ENCODE assay signal across 16 cellular contexts in genomic region chr16:49837673-49838360, GRCh38. TPM values are rescaled to one million over a fixed set of nuclear protein-coding genes. Genes with fewer than 3 reads are reported as not detected.
A peak's percentile ranks its signal among the peaks of the same experiment; 100 is the strongest.
DNase-seq lines count a peak whose midpoint lies in the region; ATAC-seq and TF ChIP-seq lines count a peak whose summit lies in the region.
"Had no signal": no experiment of that assay in that cellular context is flagged by ENCODE, and none has a peak within 500 bp of the region (broad histone marks: within the 10 kb centered on the region; RNA-seq: fewer than 3 reads in every experiment).

No MANE protein-coding gene starts in this region.

- no peak overlapping the region for H3K27ac Mint-ChIP-seq in activated CD4-positive, alpha-beta T cell treated with anti-CD3 and anti-CD28 coated beads, Interleukin-2, amount 10 ng/mL, durations not matched to agents 24 days and 14 days
- H3K27ac Mint-ChIP-seq: stimulated activated memory B cell treated with anti-CD40 and anti-IgM and Interleukin-4, amounts not matched to agents 10 μg/mL and 1 μg/mL and 100 μg/mL, for 72 hours had no signal

- no peaks in the 10 kb centered on the region for H3K4me1 Mint-ChIP-seq in activated CD4-positive, alpha-beta T cell treated with anti-CD3 and anti-CD28 coated beads, Interleukin-2, amount 10 ng/mL, durations not matched to agents 24 days and 14 days
- H3K4me1 Mint-ChIP-seq: stimulated activated memory B cell treated with anti-CD40 and anti-IgM and Interleukin-4, amounts not matched to agents 10 μg/mL and 1 μg/mL and 100 μg/mL, for 72 hours had no signal

- no peaks in the 10 kb centered on the region for H3K36me3 Mint-ChIP-seq in activated CD4-positive, alpha-beta T cell treated with anti-CD3 and anti-CD28 coated beads, Interleukin-2, amount 10 ng/mL, durations not matched to agents 24 days and 14 days (ENCODE audit: low read depth)
- H3K36me3 Mint-ChIP-seq: stimulated activated memory B cell treated with anti-CD40 and anti-IgM and Interleukin-4, amounts not matched to agents 10 μg/mL and 1 μg/mL and 100 μg/mL, for 72 hours had no signal

- H3K9ac ChIP-seq in trophoblast cell (ENCODE audit: low read length) = no peak overlapping the region

- no peaks in the 10 kb centered on the region for H3K9me3 Mint-ChIP-seq in activated CD4-positive, alpha-beta T cell treated with anti-CD3 and anti-CD28 coated beads, Interleukin-2, amount 10 ng/mL, durations not matched to agents 24 days and 14 days
- H3K9me3 Mint-ChIP-seq: stimulated activated memory B cell treated with anti-CD40 and anti-IgM and Interleukin-4, amounts not matched to agents 10 μg/mL and 1 μg/mL and 100 μg/mL, for 72 hours had no signal

- no peak overlapping the region for H2AK5ac ChIP-seq in trophoblast cell (ENCODE audit: low read length)

- H3K27ac ChIP-seq in right cardiac atrium (ENCODE audit: low read length) (peak overlapping the region; percentile 53), trophoblast cell (ENCODE audit: low read depth, low read length) (no peak overlapping the region), spleen (peak overlapping the region in 2 of 8 donors; percentile 20 to 79)
- H3K27ac ChIP-seq: SJSA1, WERI-Rb-1 had no signal

- DNase-seq in Right ventricle myocardium inferior (ENCODE audit: missing footprints) (no peak), cardiac septum (ENCODE audit: low spot score) (no peak), right cardiac atrium (peak; percentile 64 to 77 (median 75)), trophoblast cell (no peak), spleen (no peak)
- no peak for DNase-seq in activated CD4-positive, alpha-beta T cell treated with anti-CD3 and anti-CD28 coated beads, Interleukin-2, amount 10 ng/mL, durations not matched to agents 24 days and 14 days
- DNase-seq: activated naive CD4-positive, alpha-beta T cell treated with anti-CD3 and anti-CD28 coated beads, Interleukin-2, amount 50 U/mL, for 16 hours; erythroblast; NCI-H1092; stimulated activated CD4-positive, alpha-beta T cell treated with anti-CD3 and anti-CD28 coated beads, Interleukin-4, amount 100 ng/mL, for 4 hours; WERI-Rb-1 had no signal

- no peak overlapping the region for H2BK5ac ChIP-seq in trophoblast cell (ENCODE audit: low read depth, low read length, poor library complexity)

- ATAC-seq in Right ventricle myocardium inferior = peak; percentile 27
- peak; percentile 10 to 46 for ATAC-seq in right cardiac atrium
- no peak for ATAC-seq in HG02623 (IDR thresholded peaks at IDR 0.05; ENCODE audit: unreplicated experiment)
- no peak for ATAC-seq in HG02852 (IDR thresholded peaks at IDR 0.05; ENCODE audit: unreplicated experiment)
- ATAC-seq: HCT116; stimulated activated memory B cell treated with anti-CD40 and anti-IgM and Interleukin-4, amounts not matched to agents 10 μg/mL and 1 μg/mL and 100 μg/mL, for 72 hours had no signal

- H3K36me3 ChIP-seq in trophoblast cell (ENCODE audit: control insufficient read depth in 1 of 2, insufficient read depth in 2 of 2, low read length in 2 of 2) (no peaks in the 10 kb centered on the region), spleen (no peaks in the 10 kb centered on the region)
- H3K36me3 ChIP-seq: SJSA1, WERI-Rb-1 had no signal

- no peak overlapping the region for H3K23ac ChIP-seq in trophoblast cell (ENCODE audit: low read length)

- intact Hi-C loops in Right ventricle myocardium inferior (cut with DNase I) = loop anchor here (2.0 to 5.0 kb wide), 2 partner anchors 17 to 71 kb away; no protein-coding TSS in a partner anchor
- intact Hi-C loops in cardiac septum (cut with DNase I) = no loop called here
- intact Hi-C loops in right cardiac atrium (cut with DNase I) = loop anchor here in 1 of 4 donors (10.0 kb wide), 1 partner anchor 83 kb away; no protein-coding TSS in a partner anchor
- intact Hi-C loops in activated CD4-positive, alpha-beta T cell treated with anti-CD3 and anti-CD28 coated beads, Interleukin-2, amount 10 ng/mL, durations not matched to agents 24 days and 14 days (cut with micrococcal nuclease) = no loop called here
- intact Hi-C loops in spleen (cut with DNase I; ENCODE audit: low total_unique reads) = no loop called here

- no peak overlapping the region for H2BK120ac ChIP-seq in trophoblast cell (ENCODE audit: insufficient read depth, low read length, poor library complexity)

- peaks cover 26% of the 10 kb centered on the region for H3K27me3 Mint-ChIP-seq in activated CD4-positive, alpha-beta T cell treated with anti-CD3 and anti-CD28 coated beads, Interleukin-2, amount 10 ng/mL, durations not matched to agents 24 days and 14 days

- no peak overlapping the region for H4K91ac ChIP-seq in trophoblast cell (ENCODE audit: low read depth, low read length)

- no peak overlapping the region for H2AFZ ChIP-seq in trophoblast cell (ENCODE audit: insufficient read depth, low read length, poor library complexity)

- peaks cover 14% of the 10 kb centered on the region for H3K79me2 ChIP-seq in trophoblast cell (ENCODE audit: control insufficient read depth, insufficient read depth, low read length, poor library complexity)

- no peak overlapping the region for H2BK12ac ChIP-seq in trophoblast cell (ENCODE audit: low read length)

- no peak overlapping the region for H3K4ac ChIP-seq in trophoblast cell (ENCODE audit: low read depth, low read length)

- H3K4me3 ChIP-seq in right cardiac atrium (ENCODE audit: low read length) (no peak overlapping the region), trophoblast cell (ENCODE audit: low read depth, low read length) (no peak overlapping the region), spleen (no peak overlapping the region)
- H3K4me3 ChIP-seq: SJSA1 had no signal

- H3K4me2 ChIP-seq in trophoblast cell (ENCODE audit: low read length) = peak overlapping the region; percentile 68

- 55% methylated on average over 16 of the region's 16 CpGs for WGBS in right cardiac atrium
- WGBS in trophoblast cell (ENCODE audit: extremely low coverage, insufficient coverage, insufficient read length) = no CpG with 5 or more reads among the region's 16 CpGs
- 69 to 72% (median 69%) methylated on average over 15 to 16 of the region's 16 CpGs for WGBS in spleen, 5 donors

- H3K9me3 ChIP-seq in right cardiac atrium (ENCODE audit: control insufficient read depth, low read length) (no peaks in the 10 kb centered on the region), trophoblast cell (ENCODE audit: insufficient read depth, low read depth, low read length) (no peaks in the 10 kb centered on the region), spleen (no peaks in the 10 kb centered on the region)
- H3K9me3 ChIP-seq: SJSA1 had no signal

- H3K27me3 ChIP-seq in right cardiac atrium (ENCODE audit: control insufficient read depth, insufficient read depth) (no peaks in the 10 kb centered on the region), trophoblast cell (ENCODE audit: insufficient read depth, low read length) (no peaks in the 10 kb centered on the region), spleen (replicated peaks in 1 of 7) (peaks cover 0 to 45% (median 7%) of the 10 kb centered on the region in 7 donors)
- H3K27me3 ChIP-seq: SJSA1 had no signal

- H4K8ac ChIP-seq in trophoblast cell (ENCODE audit: low read depth, low read length) = no peak overlapping the region

- no peak overlapping the region for H4K12ac ChIP-seq in trophoblast cell (ENCODE audit: low read depth, low read length)

- TF ChIP-seq POLR2A in spleen (IDR thresholded peaks at IDR 0.05) = no peak

- H3K4me3 Mint-ChIP-seq in activated CD4-positive, alpha-beta T cell treated with anti-CD3 and anti-CD28 coated beads, Interleukin-2, amount 10 ng/mL, durations not matched to agents 24 days and 14 days = no peak overlapping the region
- H3K4me3 Mint-ChIP-seq: stimulated activated memory B cell treated with anti-CD40 and anti-IgM and Interleukin-4, amounts not matched to agents 10 μg/mL and 1 μg/mL and 100 μg/mL, for 72 hours had no signal

- peaks cover 29% of the 10 kb centered on the region for H3K4me1 ChIP-seq in right cardiac atrium (ENCODE audit: control insufficient read depth, insufficient read depth, low read length)
- H3K4me1 ChIP-seq in trophoblast cell (ENCODE audit: control insufficient read depth in 1 of 2, insufficient read depth in 2 of 2, low read length in 2 of 2) = peaks cover 31 to 35% of the 10 kb centered on the region in 2 experiments
- peaks cover 11 to 72% (median 36%) of the 10 kb centered on the region in 6 donors for H3K4me1 ChIP-seq in spleen

- TF ChIP-seq CTCF in spleen (IDR thresholded peaks at IDR 0.05 in 8 of 11, conservative IDR thresholded peaks at IDR 0.05 in 3 of 11) = no peak

- peaks cover 11% of the 10 kb centered on the region for H3K79me1 ChIP-seq in trophoblast cell (ENCODE audit: low read length)

- no peak overlapping the region for H3K14ac ChIP-seq in trophoblast cell (ENCODE audit: low read length)

- peak overlapping the region; percentile 49 for H3K18ac ChIP-seq in trophoblast cell (ENCODE audit: low read length)

RNA-seq across cellular contexts. Expression of gene ZNF423, which starts 18.1 kb away (rescaled TPM):
- total RNA-seq in Right ventricle myocardium inferior (8.8 TPM), cardiac septum (8.6 TPM), right cardiac atrium (10 to 100 TPM; 11.4 to 22.2 (median 14.6) TPM), spleen (1 to 10 TPM; 3.5 to 7.0 (median 5.3) TPM)
- polyA plus RNA-seq in right cardiac atrium (5.5 TPM), spleen (under 1 TPM; 0.36 to 0.96 (median 0.67) TPM)
- 9.7 and 10.6 TPM in 2 replicates for polyA plus RNA-seq in trophoblast cell (2013)
- total RNA-seq in activated CD4-positive, alpha-beta T cell treated with anti-CD3 and anti-CD28 coated beads, Interleukin-2, amount 10 ng/mL, durations not matched to agents 24 days and 14 days = not detected in 2 replicates

Comparison
In these comparisons a context has a peak if more than half of its experiments do, and no peak if none do; other contexts are left out.
1. DNase-seq: peak in right cardiac atrium (3 of 3); none in Right ventricle myocardium inferior (single experiment), cardiac septum (single experiment), trophoblast cell (0 of 2), activated CD4-positive, alpha-beta T cell treated with anti-CD3 and anti-CD28 coated beads, Interleukin-2, amount 10 ng/mL, durations not matched to agents 24 days and 14 days (single experiment) and spleen (single experiment).
2. ATAC-seq: peak in Right ventricle myocardium inferior (single experiment) and right cardiac atrium (2 of 2); none in HG02623 (single experiment) and HG02852 (single experiment).